Comparison of ENCODE assay signal across 16 cellular contexts in genomic region chr12:75011120-75011519, GRCh38.
DNase-seq lines count a peak whose midpoint lies in the region; FAIRE-seq and TF ChIP-seq lines count a peak whose summit lies in the region.
"Had no signal": no experiment of that assay in that cellular context is flagged by ENCODE, and none has a peak within 500 bp of the region (broad histone marks: within the 10 kb centered on the region; RNA-seq: fewer than 3 reads in every experiment).

No MANE protein-coding gene starts in this region.

- no peak for TF ChIP-seq CTCF in smooth muscle cell (IDR thresholded peaks at IDR 0.05; ENCODE audit: borderline replicate concordance, insufficient read depth, poor library complexity, severe bottlenecking)

- H3K4me3 ChIP-seq in smooth muscle cell, result no peak overlapping the region
- H3K4me3 ChIP-seq: BLaER1 treated with 17β-estradiol and CSF1 and Interleukin-3, amounts not matched to agents 10 nM and 100 nM had no signal

- H3K27ac ChIP-seq in smooth muscle cell (ENCODE audit: low read depth), result no peak overlapping the region
- H3K27ac ChIP-seq: BLaER1 treated with 17β-estradiol and CSF1 and Interleukin-3, amounts not matched to agents 10 nM and 100 nM; RWPE1; WERI-Rb-1 had no signal

- no peak overlapping the region for H2AFZ ChIP-seq in smooth muscle cell (ENCODE audit: low read depth)

- H3K36me3 ChIP-seq in smooth muscle cell (ENCODE audit: low read depth), result no peaks in the 10 kb centered on the region
- H3K36me3 ChIP-seq: BLaER1 treated with 17β-estradiol and CSF1 and Interleukin-3, amounts not matched to agents 10 nM and 100 nM; WERI-Rb-1 had no signal

- no peaks in the 10 kb centered on the region for H3K4me1 ChIP-seq in smooth muscle cell (ENCODE audit: low read depth)
- H3K4me1 ChIP-seq: BLaER1 treated with 17β-estradiol and CSF1 and Interleukin-3, amounts not matched to agents 10 nM and 100 nM had no signal

- no peak overlapping the region for H3K9ac ChIP-seq in smooth muscle cell (ENCODE audit: low read depth)
- H3K9ac ChIP-seq: BLaER1 treated with 17β-estradiol and CSF1 and Interleukin-3, amounts not matched to agents 10 nM and 100 nM had no signal

- H3K9me3 ChIP-seq in smooth muscle cell (replicated peaks; ENCODE audit: low read depth), result no peaks in the 10 kb centered on the region

- peak; percentile 67 for FAIRE-seq in H54 (lab: Jason Lieb, UNC)

- H3K4me2 ChIP-seq in smooth muscle cell, result no peak overlapping the region
- H3K4me2 ChIP-seq: BLaER1 treated with 17β-estradiol and CSF1 and Interleukin-3, amounts not matched to agents 10 nM and 100 nM had no signal

- peak; percentile 48 for DNase-seq in D341Med (ENCODE audit: low spot score)
- no peak for DNase-seq in H54 (ENCODE audit: insufficient read length, low spot score)
- peak; percentile 30 for DNase-seq in SW480 (ENCODE audit: low spot score)
- DNase-seq in left kidney (ENCODE audit: low read depth, low spot score), result peak; percentile 89
- DNase-seq in HuH-7 (ENCODE audit: low spot score), result no peak
- no peak for DNase-seq in smooth muscle cell (lab: John Stamatoyannopoulos, UW; ENCODE audit: unreplicated experiment)
- no peak for DNase-seq in inferior parietal cortex (ENCODE audit: extremely low spot score)
- DNase-seq: activated naive CD4-positive, alpha-beta T cell treated with anti-CD3 and anti-CD28 coated beads, Interleukin-2, amount 50 U/mL, for 16 hours; DND-41; effector CD4-positive, alpha-beta T cell; NCI-H1930; NCI-H69; T-helper 1 cell; WERI-Rb-1 had no signal

- TF ChIP-seq POLR2A in H54 (IDR thresholded peaks at IDR 0.05; ENCODE audit: low read depth, low read length), result no peak

- H3F3A ChIP-seq in smooth muscle cell (ENCODE audit: low read depth), result no peaks in the 10 kb centered on the region

- no peaks in the 10 kb centered on the region for H4K20me1 ChIP-seq in smooth muscle cell (ENCODE audit: low read depth)
- H4K20me1 ChIP-seq: BLaER1 treated with 17β-estradiol and CSF1 and Interleukin-3, amounts not matched to agents 10 nM and 100 nM had no signal

- H3K79me2 ChIP-seq in smooth muscle cell (ENCODE audit: low read depth), result no peaks in the 10 kb centered on the region

- 64% methylated on average over 4 of the region's 4 CpGs for WGBS in smooth muscle cell (ENCODE audit: low lambda C conversion rate)

- H3K27me3 ChIP-seq in smooth muscle cell (ENCODE audit: low read depth), result no peaks in the 10 kb centered on the region
- H3K27me3 ChIP-seq: BLaER1 treated with 17β-estradiol and CSF1 and Interleukin-3, amounts not matched to agents 10 nM and 100 nM had no signal

Comparison
In these comparisons a context has a peak if more than half of its experiments do, and no peak if none do; other contexts are left out.
1. DNase-seq: peak in D341Med (single experiment), SW480 (single experiment) and left kidney (single experiment); none in H54 (single experiment), HuH-7 (single experiment), smooth muscle cell (single experiment) and inferior parietal cortex (single experiment).